Comparison of ENCODE assay signal across 18 cellular contexts in the genomic region with DNA sequence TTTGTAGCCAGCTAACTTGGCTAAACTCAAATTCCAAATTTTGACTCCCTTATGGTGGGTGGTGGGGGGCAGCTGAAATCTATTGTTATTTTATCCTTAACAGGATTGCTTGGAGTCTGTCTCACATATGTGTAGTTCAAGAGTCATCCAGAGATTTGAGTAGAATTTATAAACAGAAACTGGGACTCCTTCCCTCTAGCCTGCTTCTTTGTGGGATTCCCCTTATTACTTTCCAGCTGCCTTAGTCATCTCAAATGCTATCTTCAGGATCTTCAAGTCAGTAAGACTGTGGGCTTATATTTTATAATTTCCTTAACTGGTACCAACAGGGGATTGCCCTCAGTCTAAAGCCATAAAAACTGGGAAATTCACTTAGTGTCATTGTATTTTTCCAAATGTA. TPM values are rescaled to one million over a fixed set of nuclear protein-coding genes. Genes with fewer than 3 reads are reported as not detected.
DNase-seq lines count a peak whose midpoint lies in the region; ATAC-seq and TF ChIP-seq lines count a peak whose summit lies in the region.
"Had no signal": no experiment of that assay in that cellular context is flagged by ENCODE, and none has a peak within 500 bp of the region (broad histone marks: within the 10 kb centered on the region; RNA-seq: fewer than 3 reads in every experiment).

No MANE protein-coding gene starts in this region.

- H2AFZ ChIP-seq in OCI-LY7 (ENCODE audit: low read length): no peak overlapping the region

- no peaks in the 10 kb centered on the region for H3K9me2 ChIP-seq in OCI-LY7 (ENCODE audit: insufficient read depth, low read length)

- peak; percentile 45 for DNase-seq in AG08395 (ENCODE audit: low spot score)
- DNase-seq in MG63: peak; percentile 38
- peak; percentile 61 for DNase-seq in dedifferentiated amniotic fluid mesenchymal stem cell (ENCODE audit: extremely low spot score)
- DNase-seq in myocyte (ENCODE audit: low read depth): peak; percentile 55
- no peak for DNase-seq in colonic mucosa
- no peak for DNase-seq in DMS153 (lab: John Stamatoyannopoulos, UW)
- DNase-seq in OCI-LY7 (ENCODE audit: low spot score): no peak
- DNase-seq: DND-41; heart left ventricle; left ventricle myocardium inferior; NCI-H1105 treated with DMSO at 0.1 percent for 48 hours; NCI-H526 treated with DMSO at 0.1 percent for 48 hours; SHP77; stimulated activated CD4-positive, alpha-beta T cell treated with anti-CD3 and anti-CD28 coated beads, Interleukin-15, amount 100 ng/mL, for 24 hours; stimulated activated CD8-positive, alpha-beta memory T cell treated with anti-CD3 and anti-CD28 coated beads, Interleukin-4, amount 100 ng/mL, for 48 hours had no signal

- H3K4me1 ChIP-seq in colonic mucosa: no peaks in the 10 kb centered on the region
- no peaks in the 10 kb centered on the region for H3K4me1 ChIP-seq in OCI-LY7 (ENCODE audit: insufficient read depth, low read length, poor library complexity, severe bottlenecking)
- H3K4me1 ChIP-seq: BLaER1, heart left ventricle had no signal

- no peaks in the 10 kb centered on the region for H3K27me3 ChIP-seq in MG63
- H3K27me3 ChIP-seq in colonic mucosa: no peaks in the 10 kb centered on the region
- H3K27me3 ChIP-seq: BLaER1, heart left ventricle, neutrophil had no signal

- ATAC-seq in GM21360 (IDR thresholded peaks at IDR 0.05; ENCODE audit: unreplicated experiment): no peak

- no peak overlapping the region for H3K27ac ChIP-seq in colonic mucosa
- H3K27ac ChIP-seq in OCI-LY7 (ENCODE audit: low read depth, low read length, poor library complexity, severe bottlenecking): no peak overlapping the region
- H3K27ac ChIP-seq: BLaER1, left ventricle myocardium inferior, neutrophil had no signal

- BruUV-seq in OCI-LY7 (replicated peaks; lab: Mats Ljungman, UMichigan): no TSS peak

- H3K79me2 ChIP-seq in OCI-LY7 (ENCODE audit: insufficient read depth, low read depth, low read length): no peaks in the 10 kb centered on the region

- intact Hi-C loops in colonic mucosa (cut with DNase I) (no loop called here), OCI-LY7 (cut with micrococcal nuclease; ENCODE audit: unreplicated experiment) (no loop called here)

- no peak overlapping the region for H3K4me2 ChIP-seq in OCI-LY7 (ENCODE audit: low read length)
- H3K4me2 ChIP-seq: BLaER1 had no signal

- H4K20me1 ChIP-seq in OCI-LY7 (ENCODE audit: insufficient read depth, low read length): no peaks in the 10 kb centered on the region

- H3K4me3 ChIP-seq in MG63 (no peak overlapping the region), colonic mucosa (no peak overlapping the region), OCI-LY7 (ENCODE audit: low read depth, low read length, poor library complexity, severe bottlenecking) (no peak overlapping the region)
- H3K4me3 ChIP-seq: BLaER1, heart left ventricle, left ventricle myocardium inferior had no signal

- H3K36me3 ChIP-seq in MG63 (peaks cover 62% of the 10 kb centered on the region), colonic mucosa (no peaks in the 10 kb centered on the region), OCI-LY7 (ENCODE audit: insufficient read depth, low read length) (peaks cover 71% of the 10 kb centered on the region)

- CTCF ChIA-PET in OCI-LY7 (lab: Charles Lee; ENCODE audit: unreplicated experiment): no interaction called here

- no peaks in the 10 kb centered on the region for H3K9me3 ChIP-seq in MG63
- no peaks in the 10 kb centered on the region for H3K9me3 ChIP-seq in colonic mucosa
- no peaks in the 10 kb centered on the region for H3K9me3 ChIP-seq in OCI-LY7 (ENCODE audit: low read length)
- H3K9me3 ChIP-seq: heart left ventricle, left ventricle myocardium inferior, neutrophil had no signal

- TF ChIP-seq CTCF in colonic mucosa (IDR thresholded peaks at IDR 0.05): no peak
- TF ChIP-seq CTCF in OCI-LY7 (conservative IDR thresholded peaks at IDR 0.05; ENCODE audit: low read length): no peak

- H3K9ac ChIP-seq in colonic mucosa (ENCODE audit: low read depth in 2 of 2, low read length in 2 of 2): no peak overlapping the region
- H3K9ac ChIP-seq: BLaER1 had no signal

- POLR2A ChIA-PET in OCI-LY7 (lab: Charles Lee): no interaction called here

RNA-seq across cellular contexts. Expression of a gene that starts 55.5 kb away (rescaled TPM):
- 39.0 and 88.6 TPM in 2 replicates for total RNA-seq in MG63 (2014; rRNA removed; shearing (Covaris generic); ENCODE audit: low replicate concordance)
- total RNA-seq in myocyte (170 and 190 TPM in 2 replicates), colonic mucosa (100 to 1,000 TPM in 1 of 2 donors, 10 to 100 TPM in 1; 81.3 to 148 TPM), OCI-LY7 (2022) (98.3 and 120 TPM in 2 replicates)
- polyA plus RNA-seq in myocyte (2012): 52.9 TPM
- 33.6 and 42.2 TPM in 2 replicates for total RNA-seq in OCI-LY7 (2014; rRNA removed; shearing (Covaris generic))

Comparison
In these comparisons a context has a peak if more than half of its experiments do, and no peak if none do; other contexts are left out.
1. DNase-seq: peak in AG08395 (single experiment), MG63 (single experiment), dedifferentiated amniotic fluid mesenchymal stem cell (single experiment) and myocyte (single experiment); none in colonic mucosa (single experiment), DMS153 (single experiment) and OCI-LY7 (single experiment).